Comparison of ENCODE assay signal across 10 cellular contexts in genomic region chr2:47088371-47089082, GRCh38.
A peak's percentile ranks its signal among the peaks of the same experiment; 100 is the strongest.
DNase-seq lines count a peak whose midpoint lies in the region; ATAC-seq, FAIRE-seq and TF ChIP-seq lines count a peak whose summit lies in the region.
"Had no signal": no experiment of that assay in that cellular context is flagged by ENCODE, and none has a peak within 500 bp of the region (broad histone marks: within the 10 kb centered on the region; RNA-seq: fewer than 3 reads in every experiment).

No MANE protein-coding gene starts in this region.

- H3K9me3 Mint-ChIP-seq in activated T-cell treated with anti-CD3 and anti-CD28 coated beads, Interleukin-2, amount 50 U/mL, for 4 hours = no peaks in the 10 kb centered on the region

- H3K4me1 ChIP-seq in smooth muscle cell (ENCODE audit: low read depth) = peaks cover 7% of the 10 kb centered on the region
- H3K4me1 ChIP-seq in kidney (ENCODE audit: control insufficient read depth in 1 of 2, insufficient read depth in 1 of 2, low read depth in 1 of 2, low read length in 2 of 2) = peaks cover 0 to 17% of the 10 kb centered on the region in 2 donors

- no peaks in the 10 kb centered on the region for H3K9me3 ChIP-seq in smooth muscle cell (replicated peaks; ENCODE audit: low read depth)
- no peaks in the 10 kb centered on the region for H3K9me3 ChIP-seq in kidney (ENCODE audit: control insufficient read depth in 1 of 2, low read length in 2 of 2)

- H3K27ac ChIP-seq in smooth muscle cell (ENCODE audit: low read depth) (peak overlapping the region; percentile 60), kidney (ENCODE audit: low read depth in 2 of 2, low read length in 2 of 2) (no peak overlapping the region)

- no peaks in the 10 kb centered on the region for H3K27me3 Mint-ChIP-seq in activated T-cell treated with anti-CD3 and anti-CD28 coated beads, Interleukin-2, amount 50 U/mL, for 4 hours (ENCODE audit: low read depth)

- DNase-seq in HT1080 (ENCODE audit: low read depth) = peak; percentile 41
- DNase-seq in amniotic epithelial cell (ENCODE audit: low read depth) = peak; percentile 67
- DNase-seq in hepatic stellate cell (ENCODE audit: low spot score) = peak; percentile 60
- no peak for DNase-seq in smooth muscle cell (lab: John Stamatoyannopoulos, UW; ENCODE audit: unreplicated experiment)
- no peak for DNase-seq in activated T-cell treated with anti-CD3 and anti-CD28 coated beads, Interleukin-2, amount 50 U/mL, for 4 hours
- no peak for DNase-seq in kidney
- no peak for DNase-seq in G401 (ENCODE audit: low spot score)
- DNase-seq: NCI-H1092; stimulated activated CD4-positive, alpha-beta T cell treated with anti-CD3 and anti-CD28 coated beads, Interleukin-4, amount 100 ng/mL, for 24 hours had no signal

- intact Hi-C loops in kidney (cut with DNase I) = no loop called here

- in situ Hi-C loops in G401 (cut with HindIII; ENCODE audit: low sequenced_read_pairs) = no loop called here

- H3K36me3 Mint-ChIP-seq in activated T-cell treated with anti-CD3 and anti-CD28 coated beads, Interleukin-2, amount 50 U/mL, for 4 hours (ENCODE audit: insufficient read depth) = no peaks in the 10 kb centered on the region

- H2AFZ ChIP-seq in smooth muscle cell (ENCODE audit: low read depth) = no peak overlapping the region

- H3K36me3 ChIP-seq in smooth muscle cell (ENCODE audit: low read depth) = no peaks in the 10 kb centered on the region
- no peaks in the 10 kb centered on the region for H3K36me3 ChIP-seq in kidney (ENCODE audit: control insufficient read depth in 1 of 2, insufficient read depth in 2 of 2, low read length in 2 of 2)

- H4K20me1 ChIP-seq in smooth muscle cell (ENCODE audit: low read depth) = no peaks in the 10 kb centered on the region

- H3K4me1 Mint-ChIP-seq in activated T-cell treated with anti-CD3 and anti-CD28 coated beads, Interleukin-2, amount 50 U/mL, for 4 hours (ENCODE audit: low read depth) = peaks cover 10% of the 10 kb centered on the region

- no peak overlapping the region for H3K4me3 ChIP-seq in smooth muscle cell
- H3K4me3 ChIP-seq in kidney (ENCODE audit: low read length in 2 of 2) = no peak overlapping the region

- TF ChIP-seq CTCF in smooth muscle cell (IDR thresholded peaks at IDR 0.05; ENCODE audit: borderline replicate concordance, insufficient read depth, poor library complexity, severe bottlenecking) = peak; percentile 19
- TF ChIP-seq CTCF in kidney (IDR thresholded peaks at IDR 0.05; ENCODE audit: borderline replicate concordance, extremely low read depth, insufficient read depth) = no peak

- H3K79me2 ChIP-seq in smooth muscle cell (ENCODE audit: low read depth) = no peaks in the 10 kb centered on the region

- H3K9ac ChIP-seq in smooth muscle cell (ENCODE audit: low read depth) (no peak overlapping the region), kidney (ENCODE audit: low read length in 2 of 2) (no peak overlapping the region)

- H3K4me3 Mint-ChIP-seq in activated T-cell treated with anti-CD3 and anti-CD28 coated beads, Interleukin-2, amount 50 U/mL, for 4 hours = no peak overlapping the region

- H3K4me2 ChIP-seq in smooth muscle cell = peak overlapping the region; percentile 54

- WGBS in smooth muscle cell (ENCODE audit: low lambda C conversion rate) = 36% methylated on average over 5 of the region's 5 CpGs

- H3F3A ChIP-seq in smooth muscle cell (ENCODE audit: low read depth) = peaks cover 11% of the 10 kb centered on the region

- no peak for FAIRE-seq in kidney (lab: Jason Lieb, UNC)
- FAIRE-seq: GM18507 had no signal

- H3K27me3 ChIP-seq in smooth muscle cell (ENCODE audit: low read depth) = no peaks in the 10 kb centered on the region

- no peak for ATAC-seq in activated T-cell treated with anti-CD3 and anti-CD28 coated beads, Interleukin-2, amount 50 U/mL, for 4 hours

Comparison
In these comparisons a context has a peak if more than half of its experiments do, and no peak if none do; other contexts are left out.
1. DNase-seq: peak in HT1080 (single experiment), amniotic epithelial cell (single experiment) and hepatic stellate cell (single experiment); none in smooth muscle cell (single experiment), activated T-cell treated with anti-CD3 and anti-CD28 coated beads, Interleukin-2, amount 50 U/mL, for 4 hours (single experiment), kidney (single experiment) and G401 (single experiment).